Comparison of ENCODE assay signal across 18 cellular contexts in genomic region chr16:20792216-20792615, GRCh38. TPM values are rescaled to one million over a fixed set of nuclear protein-coding genes. Genes with fewer than 3 reads are reported as not detected.
DNase-seq lines count a peak whose midpoint lies in the region; ATAC-seq and TF ChIP-seq lines count a peak whose summit lies in the region.
"Had no signal": no experiment of that assay in that cellular context is flagged by ENCODE, and none has a peak within 500 bp of the region (broad histone marks: within the 10 kb centered on the region; RNA-seq: fewer than 3 reads in every experiment).

No MANE protein-coding gene starts in this region.

- no peaks in the 10 kb centered on the region for H3F3A ChIP-seq in GM23248 (ENCODE audit: insufficient read depth)

- H3K27ac Mint-ChIP-seq in effector memory CD8-positive, alpha-beta T cell: no peak overlapping the region
- no peak overlapping the region for H3K27ac Mint-ChIP-seq in HFFc6
- H3K27ac Mint-ChIP-seq: CD4-positive, alpha-beta memory T cell had no signal

- H3K27me3 Mint-ChIP-seq in effector memory CD8-positive, alpha-beta T cell: no peaks in the 10 kb centered on the region
- peaks cover 3% of the 10 kb centered on the region for H3K27me3 Mint-ChIP-seq in HFFc6 (ENCODE audit: insufficient read depth)
- H3K27me3 Mint-ChIP-seq: CD4-positive, alpha-beta memory T cell had no signal

- H3K9me3 ChIP-seq in GM23248 (ENCODE audit: low read depth): no peaks in the 10 kb centered on the region
- no peaks in the 10 kb centered on the region for H3K9me3 ChIP-seq in adipocyte (ENCODE audit: control insufficient read depth, low read length)
- H3K9me3 ChIP-seq: A549, BLaER1, SK-N-SH had no signal

- no peaks in the 10 kb centered on the region for H3K4me1 Mint-ChIP-seq in effector memory CD8-positive, alpha-beta T cell (ENCODE audit: low read depth in 2 of 2)
- H3K4me1 Mint-ChIP-seq in HFFc6 (ENCODE audit: low read depth): peaks cover 9% of the 10 kb centered on the region
- H3K4me1 Mint-ChIP-seq: CD4-positive, alpha-beta memory T cell had no signal

- DNase-seq in GM23248: peak; percentile 7
- DNase-seq in adipocyte (ENCODE audit: low read depth): peak; percentile 3
- DNase-seq in fibroblast of peridontal ligament (ENCODE audit: extremely low read depth): peak; percentile 26
- peak; percentile 34 for DNase-seq in retinal pigment epithelial cell (ENCODE audit: low read depth)
- no peak for DNase-seq in effector memory CD8-positive, alpha-beta T cell
- no peak for DNase-seq in HFFc6
- DNase-seq: CD4-positive, alpha-beta memory T cell; H9; Kasumi-1; NCI-H1105; NCI-H187; NCI-H2227 treated with DMSO at 0.1 percent for 48 hours; NCI-H510A treated with DMSO at 0.1 percent for 48 hours; SHP77; SK-N-SH had no signal

- H3K36me3 ChIP-seq in GM23248 (ENCODE audit: low read depth): no peaks in the 10 kb centered on the region
- peaks cover 2% of the 10 kb centered on the region for H3K36me3 ChIP-seq in adipocyte (ENCODE audit: control insufficient read depth, insufficient read depth, low read length, severe bottlenecking)
- H3K36me3 ChIP-seq: BLaER1 had no signal

- no peak overlapping the region for H3K4me2 ChIP-seq in GM23248 (ENCODE audit: unreplicated experiment)
- H3K4me2 ChIP-seq: A549, BLaER1, SK-N-SH had no signal

- no peak overlapping the region for H3K9ac ChIP-seq in GM23248
- H3K9ac ChIP-seq in adipocyte (ENCODE audit: low read length): no peak overlapping the region
- H3K9ac ChIP-seq: BLaER1, SK-N-SH had no signal

- no peaks in the 10 kb centered on the region for H3K36me3 Mint-ChIP-seq in effector memory CD8-positive, alpha-beta T cell (ENCODE audit: insufficient read depth)
- H3K36me3 Mint-ChIP-seq in HFFc6 (ENCODE audit: low read depth): no peaks in the 10 kb centered on the region
- H3K36me3 Mint-ChIP-seq: CD4-positive, alpha-beta memory T cell had no signal

- H3K9me2 ChIP-seq in GM23248 (ENCODE audit: insufficient read depth): no peaks in the 10 kb centered on the region
- H3K9me2 ChIP-seq: SK-N-SH had no signal

- H3K27ac ChIP-seq in GM23248: no peak overlapping the region
- H3K27ac ChIP-seq: A549, BLaER1 had no signal

- H2AFZ ChIP-seq in GM23248: no peak overlapping the region

- no peaks in the 10 kb centered on the region for H3K79me2 ChIP-seq in GM23248 (ENCODE audit: insufficient read depth)

- H3K27me3 ChIP-seq in GM23248 (replicated peaks; ENCODE audit: insufficient read depth): no peaks in the 10 kb centered on the region
- H3K27me3 ChIP-seq in adipocyte (replicated peaks; ENCODE audit: control insufficient read depth, insufficient read depth, low read length): no peaks in the 10 kb centered on the region
- H3K27me3 ChIP-seq: BLaER1 had no signal

- no peaks in the 10 kb centered on the region for H3K4me1 ChIP-seq in GM23248 (ENCODE audit: insufficient read depth)
- no peaks in the 10 kb centered on the region for H3K4me1 ChIP-seq in adipocyte (ENCODE audit: control insufficient read depth, insufficient read depth, low read length)
- H3K4me1 ChIP-seq: A549, BLaER1 had no signal

- 94% methylated on average over 3 of the region's 3 CpGs for WGBS in GM23248 (ENCODE audit: low coverage in 1 of 2, low lambda C conversion rate in 2 of 2, missing lambda C conversion rate in 2 of 2), 2 experiments

- in situ Hi-C loops in GM23248 (cut with MboI): no loop called here

- no peaks in the 10 kb centered on the region for H4K20me1 ChIP-seq in GM23248 (ENCODE audit: insufficient read depth)
- H4K20me1 ChIP-seq: BLaER1 had no signal

- H3K4me3 ChIP-seq in GM23248 (no peak overlapping the region), adipocyte (ENCODE audit: low read length) (no peak overlapping the region), retinal pigment epithelial cell (ENCODE audit: low read length) (no peak overlapping the region)
- H3K4me3 ChIP-seq: A549, BLaER1 had no signal

- TF ChIP-seq CTCF in retinal pigment epithelial cell (conservative IDR thresholded peaks at IDR 0.05; ENCODE audit: low read depth, low read length): no peak
- TF ChIP-seq CTCF in HFFc6 (IDR thresholded peaks at IDR 0.05): no peak

- no peak for ATAC-seq in effector memory CD8-positive, alpha-beta T cell (replicated peaks)
- ATAC-seq in HG03280 (IDR thresholded peaks at IDR 0.05; ENCODE audit: unreplicated experiment): no peak
- ATAC-seq: A549 had no signal

- H3K4me3 Mint-ChIP-seq in effector memory CD8-positive, alpha-beta T cell: no peak overlapping the region
- no peak overlapping the region for H3K4me3 Mint-ChIP-seq in HFFc6
- H3K4me3 Mint-ChIP-seq: CD4-positive, alpha-beta memory T cell; H9 had no signal

- no peaks in the 10 kb centered on the region for H3K9me3 Mint-ChIP-seq in effector memory CD8-positive, alpha-beta T cell
- H3K9me3 Mint-ChIP-seq in HFFc6: no peaks in the 10 kb centered on the region
- H3K9me3 Mint-ChIP-seq: CD4-positive, alpha-beta memory T cell; H9 had no signal

RNA-seq across cellular contexts. Expression of gene ERI2, which starts 14.1 kb away (rescaled TPM):
- total RNA-seq in GM23248 (2014; rRNA removed; shearing (Covaris generic)): 13.2 and 20.2 TPM in 2 replicates
- 12.9 and 13.6 TPM in 2 replicates for polyA plus RNA-seq in GM23248 (2016; fragmentation: Nextera tagmentation; extraction: Ambion mirVana)
- total RNA-seq in HFFc6 (2021; fragmentation: NEBNext Ultra II Directional; extraction: Animal tissue kit (Norgen Biotek cat#: 25700)): 10 to 100 TPM; 10.6 to 16.1 (median 13.1) TPM

RNA-seq across cellular contexts. Expression of gene REXO5, which starts 14.1 kb away (rescaled TPM):
- 7.0 and 11.0 TPM in 2 replicates for total RNA-seq in GM23248 (2014; rRNA removed; shearing (Covaris generic))
- polyA plus RNA-seq in GM23248 (2016; fragmentation: Nextera tagmentation; extraction: Ambion mirVana): 3.4 and 3.5 TPM in 2 replicates
- 10 to 100 TPM in 3 of 6 experiments, 1 to 10 TPM in 3; 4.9 to 12.2 (median 9.6) TPM for total RNA-seq in HFFc6 (2021; fragmentation: NEBNext Ultra II Directional; extraction: Animal tissue kit (Norgen Biotek cat#: 25700))

RNA-seq across cellular contexts. Expression of gene ACSM3, which starts 28.4 kb away (rescaled TPM):
- total RNA-seq in GM23248 (2014; rRNA removed; shearing (Covaris generic)): 0.65 and 2.1 TPM in 2 replicates
- polyA plus RNA-seq in GM23248 (2016; fragmentation: Nextera tagmentation; extraction: Ambion mirVana): 0.60 and 1.7 TPM in 2 replicates
- total RNA-seq in HFFc6 (2021; fragmentation: NEBNext Ultra II Directional; extraction: Animal tissue kit (Norgen Biotek cat#: 25700)): under 1 TPM in 5 of 6 experiments, not detected in 1; 0.12 to 0.48 (median 0.21) TPM

RNA-seq across cellular contexts. Expression of gene THUMPD1, which starts 50.6 kb away (rescaled TPM):
- total RNA-seq in GM23248 (2014; rRNA removed; shearing (Covaris generic)): 24.5 and 42.9 TPM in 2 replicates
- 25.0 and 25.4 TPM in 2 replicates for polyA plus RNA-seq in GM23248 (2016; fragmentation: Nextera tagmentation; extraction: Ambion mirVana)
- 10 to 100 TPM; 21.9 to 26.1 (median 24.3) TPM for total RNA-seq in HFFc6 (2021; fragmentation: NEBNext Ultra II Directional; extraction: Animal tissue kit (Norgen Biotek cat#: 25700))

Comparison
In these comparisons a context has a peak if more than half of its experiments do, and no peak if none do; other contexts are left out.
1. DNase-seq: peak in GM23248 (single experiment), adipocyte (single experiment), fibroblast of peridontal ligament (single experiment) and retinal pigment epithelial cell (single experiment); none in effector memory CD8-positive, alpha-beta T cell (0 of 3) and HFFc6 (single experiment).